Comparison of ENCODE assay signal across 9 cellular contexts in the genomic region with DNA sequence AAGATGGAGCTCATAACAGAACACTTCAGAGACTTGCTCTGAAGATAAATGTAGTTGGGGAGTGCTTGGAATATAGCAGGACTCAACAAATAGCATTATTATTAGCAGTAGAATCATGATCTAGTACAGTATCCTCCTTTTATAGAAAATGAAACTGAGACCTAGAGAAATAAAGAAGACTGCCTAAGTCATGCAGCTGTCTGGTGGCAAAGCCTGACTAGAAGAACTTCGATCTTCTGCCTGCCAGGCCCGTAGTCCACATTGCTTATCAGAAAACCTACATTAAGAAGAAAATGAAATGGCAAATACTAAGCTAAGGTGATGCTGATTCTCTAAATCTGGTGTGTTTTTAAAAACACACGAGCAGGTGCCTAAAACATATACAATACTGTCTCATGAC. TPM values are rescaled to one million over a fixed set of nuclear protein-coding genes. Genes with fewer than 3 reads are reported as not detected.
DNase-seq lines count a peak whose midpoint lies in the region; ATAC-seq and TF ChIP-seq lines count a peak whose summit lies in the region.
"Had no signal": no experiment of that assay in that cellular context is flagged by ENCODE, and none has a peak within 500 bp of the region (broad histone marks: within the 10 kb centered on the region; RNA-seq: fewer than 3 reads in every experiment).

No MANE protein-coding gene starts in this region.

- TF ChIP-seq CTCF in lower lobe of right lung (IDR thresholded peaks at IDR 0.05) (no peak), neural progenitor cell (IDR thresholded peaks at IDR 0.05) (no peak)

- no peak overlapping the region for H3K4me2 ChIP-seq in neural progenitor cell

- no peak overlapping the region for H2AFZ ChIP-seq in neural progenitor cell (replicated peaks)

- no peak overlapping the region for H3K4me3 Mint-ChIP-seq in neural progenitor cell

- H3K9ac ChIP-seq in neural progenitor cell: no peak overlapping the region

- no peak for DNase-seq in lower lobe of right lung
- no peak for DNase-seq in neural progenitor cell (ENCODE audit: low spot score)
- no peak for DNase-seq in DMS153 (lab: John Stamatoyannopoulos, UW)
- no peak for DNase-seq in NCI-H446 treated with DMSO at 0.1 percent for 48 hours (lab: John Stamatoyannopoulos, UW)
- no peak for DNase-seq in retina

- H4K20me1 ChIP-seq in neural progenitor cell (ENCODE audit: low read depth): peaks cover 65% of the 10 kb centered on the region

- peaks cover 35% of the 10 kb centered on the region for H3K79me2 ChIP-seq in neural progenitor cell (ENCODE audit: low read depth)

- H3K36me3 ChIP-seq in lower lobe of right lung: no peaks in the 10 kb centered on the region
- no peaks in the 10 kb centered on the region for H3K36me3 ChIP-seq in neural progenitor cell

- no peaks in the 10 kb centered on the region for H3K27me3 Mint-ChIP-seq in neural progenitor cell (ENCODE audit: insufficient read depth, low read depth)

- no peaks in the 10 kb centered on the region for H3K9me3 Mint-ChIP-seq in neural progenitor cell

- no peak overlapping the region for H3K27ac Mint-ChIP-seq in neural progenitor cell

- peak overlapping the region; percentile 38 for H3K27ac ChIP-seq in lower lobe of right lung
- no peak overlapping the region for H3K27ac ChIP-seq in neural progenitor cell
- H3K27ac ChIP-seq: VCaP had no signal

- peaks cover 10% of the 10 kb centered on the region for H3F3A ChIP-seq in neural progenitor cell (ENCODE audit: low read depth)

- peaks cover 3% of the 10 kb centered on the region for H3K36me3 Mint-ChIP-seq in neural progenitor cell

- H3K4me1 ChIP-seq in lower lobe of right lung (peaks cover 20% of the 10 kb centered on the region), neural progenitor cell (peaks cover 6% of the 10 kb centered on the region)

- H3K4me3 ChIP-seq in lower lobe of right lung: peak overlapping the region; percentile 42
- no peak overlapping the region for H3K4me3 ChIP-seq in neural progenitor cell

- H3K9me3 ChIP-seq in lower lobe of right lung: no peaks in the 10 kb centered on the region
- H3K9me3 ChIP-seq in neural progenitor cell (ENCODE audit: low read depth): no peaks in the 10 kb centered on the region

- peaks cover 10% of the 10 kb centered on the region for H3K4me1 Mint-ChIP-seq in neural progenitor cell

- H3K27me3 ChIP-seq in lower lobe of right lung (ENCODE audit: low read depth) (no peaks in the 10 kb centered on the region), neural progenitor cell (no peaks in the 10 kb centered on the region)

- ATAC-seq in GM18861 (IDR thresholded peaks at IDR 0.05; ENCODE audit: unreplicated experiment) (peak; percentile 52), GM21786 (IDR thresholded peaks at IDR 0.05; ENCODE audit: unreplicated experiment) (peak; percentile 76), HG03558 (IDR thresholded peaks at IDR 0.05; ENCODE audit: extremely low read depth, unreplicated experiment) (peak; percentile 89), lower lobe of right lung (no peak)

- intact Hi-C loops in lower lobe of right lung (cut with DNase I): no loop called here

RNA-seq across cellular contexts. Expression of a gene that starts 46.4 kb away (rescaled TPM):
- total RNA-seq in lower lobe of right lung (327 TPM), neural progenitor cell (ENCODE audit: low replicate concordance) (225 and 259 TPM in 2 replicates)

Comparison
In these comparisons a context has a peak if more than half of its experiments do, and no peak if none do; other contexts are left out.
1. ATAC-seq: peak in GM18861 (single experiment), GM21786 (single experiment) and HG03558 (single experiment); none in lower lobe of right lung (0 of 2).